11 cellular contexts compared by ENCODE assay signal in the genomic region with DNA sequence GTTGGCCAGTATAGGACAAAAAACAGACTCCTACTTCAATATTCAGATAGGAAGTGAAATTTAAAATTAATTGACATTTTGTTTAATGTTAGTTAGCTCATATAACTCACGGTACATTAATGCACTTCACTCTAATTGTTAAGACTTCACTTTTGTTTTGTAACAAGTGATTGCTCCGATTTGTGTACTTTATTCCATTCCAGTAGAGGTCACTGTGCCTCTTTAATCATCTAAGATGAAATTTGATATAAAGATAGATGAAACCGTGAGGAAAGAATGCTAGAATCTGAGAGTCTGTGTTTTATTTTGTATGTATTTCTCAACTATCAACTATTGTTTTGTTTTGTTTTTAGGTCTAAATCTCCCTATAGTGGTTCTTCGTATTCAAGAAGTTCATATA. TPM values are rescaled to one million over a fixed set of nuclear protein-coding genes. Genes with fewer than 3 reads are reported as not detected.
A peak's percentile ranks its signal among the peaks of the same experiment; 100 is the strongest.
DNase-seq lines count a peak whose midpoint lies in the region; ATAC-seq, FAIRE-seq and TF ChIP-seq lines count a peak whose summit lies in the region.
"Had no signal": no experiment of that assay in that cellular context is flagged by ENCODE, and none has a peak within 500 bp of the region (broad histone marks: within the 10 kb centered on the region; RNA-seq: fewer than 3 reads in every experiment).

No MANE protein-coding gene starts in this region.

- H3K79me2 ChIP-seq in GM12878 (ENCODE audit: control insufficient read depth, insufficient read depth, low read length): no peaks in the 10 kb centered on the region

- TF ChIP-seq EP300 in GM12878 (IDR thresholded peaks at IDR 0.05; ENCODE audit: borderline replicate concordance in 1 of 2, control insufficient read depth in 1 of 2, low read depth in 2 of 2, low read length in 2 of 2): no peak

- CTCF ChIA-PET in GM12878 (lab: Yijun Ruan, JAX): interaction anchor here (1.3 kb wide), 2 partner anchors 30 to 52 kb away, joined by 3 to 4 read pairs; no protein-coding TSS in a partner anchor

- 99% methylated on average over 4 of the region's 4 CpGs for WGBS in GM12878 (ENCODE audit: insufficient coverage, insufficient replicate concordance, low lambda C conversion rate, missing lambda C conversion rate)
- WGBS in right lobe of liver (ENCODE audit: insufficient coverage, low coverage, low lambda C conversion rate, missing lambda C conversion rate): 78% methylated on average over 4 of the region's 4 CpGs

- POLR2A ChIA-PET in GM12878 (lab: Charles Lee): no interaction called here

- no TSS peak for BruUV-seq in GM12878 (replicated peaks; lab: Mats Ljungman, UMichigan)

- H3K4me2 ChIP-seq in GM12878 (ENCODE audit: control insufficient read depth, insufficient read depth): no peak overlapping the region

- TF ChIP-seq RAD21 in GM12878 (IDR thresholded peaks at IDR 0.05; ENCODE audit: insufficient read depth, low read depth, low read length): no peak

- H3K4me1 ChIP-seq in BE2C: no peaks in the 10 kb centered on the region
- no peaks in the 10 kb centered on the region for H3K4me1 ChIP-seq in GM12878 (ENCODE audit: control insufficient read depth, insufficient read depth, low read length)
- no peaks in the 10 kb centered on the region for H3K4me1 ChIP-seq in right lobe of liver

- intact Hi-C loops in GM12878 (cut with micrococcal nuclease; ENCODE audit: unreplicated experiment): no loop called here
- intact Hi-C loops in right lobe of liver (cut with DNase I): loop anchor here in 1 of 2 donors (10.0 kb wide), 1 partner anchor 236 kb away; no protein-coding TSS in a partner anchor

- SMC1A ChIA-PET in GM12878 (lab: Charles Lee; ENCODE audit: uncharacterized antibody, unreplicated experiment): interaction anchor here (1.1 kb wide), 1 partner anchor 233 kb away, joined by 3 read pairs; no protein-coding TSS in a partner anchor

- H3K9me3 ChIP-seq in BE2C (no peaks in the 10 kb centered on the region), GM12878 (replicated peaks; ENCODE audit: control insufficient read depth, insufficient read depth, low read length) (peaks cover 1% of the 10 kb centered on the region; the same call in 1 of the 3 replicates), right lobe of liver (no peaks in the 10 kb centered on the region)

- peak; percentile 31 for FAIRE-seq in GM12878 (lab: Jason Lieb, UNC)

- RAD21 ChIA-PET in GM12878 (lab: Charles Lee; ENCODE audit: unreplicated experiment): no interaction called here

- no peak overlapping the region for H3K9ac ChIP-seq in GM12878 (ENCODE audit: control insufficient read depth, insufficient read depth, low read length)

- in situ Hi-C loops in GM12878 (cut with MboI): no loop called here

- H4K20me1 ChIP-seq in GM12878 (ENCODE audit: control insufficient read depth, insufficient read depth): no peaks in the 10 kb centered on the region

- peaks cover 96% of the 10 kb centered on the region for H3K36me3 ChIP-seq in BE2C
- H3K36me3 ChIP-seq in GM12878 (ENCODE audit: control insufficient read depth in 2 of 2, insufficient read depth in 2 of 2, low read length in 1 of 2): peaks cover 4 to 59% of the 10 kb centered on the region in 2 experiments
- peaks cover 11 to 84% (median 66%) of the 10 kb centered on the region in 4 donors for H3K36me3 ChIP-seq in right lobe of liver

- TF ChIP-seq POLR2A in GM12878 (IDR thresholded peaks at IDR 0.05; ENCODE audit: low read depth, low read length) (no peak), right lobe of liver (IDR thresholded peaks at IDR 0.05) (no peak)

- no peak overlapping the region for H3K4me3 ChIP-seq in BE2C (ENCODE audit: low read depth, low read length)
- H3K4me3 ChIP-seq in GM12878: no peak overlapping the region
- no peak overlapping the region for H3K4me3 ChIP-seq in right lobe of liver
- H3K4me3 ChIP-seq: skin epidermis had no signal

- H3K27me3 ChIP-seq in BE2C: no peaks in the 10 kb centered on the region
- H3K27me3 ChIP-seq in GM12878 (replicated peaks in 1 of 2; ENCODE audit: control insufficient read depth in 2 of 2, insufficient read depth in 2 of 2, low read length in 1 of 2): no peaks in the 10 kb centered on the region
- H3K27me3 ChIP-seq in right lobe of liver: no peaks in the 10 kb centered on the region

- DNase-seq in BE2C: no peak
- DNase-seq in GM12878 (ENCODE audit: low read depth, low spot score): no peak
- DNase-seq in right lobe of liver: no peak
- no peak for DNase-seq in caudate nucleus (lab: John Stamatoyannopoulos, UW)
- no peak for DNase-seq in amygdala (lab: John Stamatoyannopoulos, UW)
- DNase-seq in NK-92 treated with Interleukin-12 subunit alpha and Interleukin-12 subunit beta, amount 100 ng/mL, for 24 hours (lab: John Stamatoyannopoulos, UW): no peak
- DNase-seq: activated CD4-positive, CD25-positive, alpha-beta regulatory T cell; NCI-H345 had no signal

- no peak overlapping the region for H2AFZ ChIP-seq in GM12878 (ENCODE audit: control insufficient read depth, low read depth, low read length)

- ATAC-seq in GM12878 (no peak), right lobe of liver (no peak), HG02885 (IDR thresholded peaks at IDR 0.05; ENCODE audit: poor library complexity, unreplicated experiment) (no peak)

- H3K27ac ChIP-seq in GM12878 (ENCODE audit: control insufficient read depth, insufficient read depth) (no peak overlapping the region), right lobe of liver (no peak overlapping the region), caudate nucleus (ENCODE audit: low read depth, low read length) (no peak overlapping the region)
- H3K27ac ChIP-seq: skin epidermis had no signal

- TF ChIP-seq CTCF in BE2C (IDR thresholded peaks at IDR 0.05; ENCODE audit: low read depth, low read length) (peak; percentile 30; the same call in 1 of the 2 replicates), LNCAP (IDR thresholded peaks at IDR 0.05) (peak; percentile 54), GM12878 (IDR thresholded peaks at IDR 0.05 in 2 of 3, conservative IDR thresholded peaks at IDR 0.05 in 1 of 3; ENCODE audit: control insufficient read depth in 2 of 3, extremely low read depth in 1 of 3, insufficient read depth in 1 of 3, low read depth in 3 of 3, low read length in 3 of 3) (peak in 1 of 3 experiments; percentile 7; a peak in 1 of 6 replicates), right lobe of liver (IDR thresholded peaks at IDR 0.05) (peak in 3 of 4 donors; percentile 27 to 32 (median 32))

TF ChIP-seq in GM12878, 131 proteins besides CTCF, POLR2A, EP300 and RAD21 (continues in another document):
- TF ChIP-seq EZH2 (IDR thresholded peaks at IDR 0.05; ENCODE audit: borderline replicate concordance, control insufficient read depth, low read depth, low read length) (no peak), TARDBP (IDR thresholded peaks at IDR 0.05; ENCODE audit: borderline replicate concordance) (no peak), POLR2AphosphoS5 (IDR thresholded peaks at IDR 0.05; ENCODE audit: low read length) (no peak), ZSCAN29 (IDR thresholded peaks at IDR 0.05) (no peak)
- TF ChIP-seq, protein P1, sequence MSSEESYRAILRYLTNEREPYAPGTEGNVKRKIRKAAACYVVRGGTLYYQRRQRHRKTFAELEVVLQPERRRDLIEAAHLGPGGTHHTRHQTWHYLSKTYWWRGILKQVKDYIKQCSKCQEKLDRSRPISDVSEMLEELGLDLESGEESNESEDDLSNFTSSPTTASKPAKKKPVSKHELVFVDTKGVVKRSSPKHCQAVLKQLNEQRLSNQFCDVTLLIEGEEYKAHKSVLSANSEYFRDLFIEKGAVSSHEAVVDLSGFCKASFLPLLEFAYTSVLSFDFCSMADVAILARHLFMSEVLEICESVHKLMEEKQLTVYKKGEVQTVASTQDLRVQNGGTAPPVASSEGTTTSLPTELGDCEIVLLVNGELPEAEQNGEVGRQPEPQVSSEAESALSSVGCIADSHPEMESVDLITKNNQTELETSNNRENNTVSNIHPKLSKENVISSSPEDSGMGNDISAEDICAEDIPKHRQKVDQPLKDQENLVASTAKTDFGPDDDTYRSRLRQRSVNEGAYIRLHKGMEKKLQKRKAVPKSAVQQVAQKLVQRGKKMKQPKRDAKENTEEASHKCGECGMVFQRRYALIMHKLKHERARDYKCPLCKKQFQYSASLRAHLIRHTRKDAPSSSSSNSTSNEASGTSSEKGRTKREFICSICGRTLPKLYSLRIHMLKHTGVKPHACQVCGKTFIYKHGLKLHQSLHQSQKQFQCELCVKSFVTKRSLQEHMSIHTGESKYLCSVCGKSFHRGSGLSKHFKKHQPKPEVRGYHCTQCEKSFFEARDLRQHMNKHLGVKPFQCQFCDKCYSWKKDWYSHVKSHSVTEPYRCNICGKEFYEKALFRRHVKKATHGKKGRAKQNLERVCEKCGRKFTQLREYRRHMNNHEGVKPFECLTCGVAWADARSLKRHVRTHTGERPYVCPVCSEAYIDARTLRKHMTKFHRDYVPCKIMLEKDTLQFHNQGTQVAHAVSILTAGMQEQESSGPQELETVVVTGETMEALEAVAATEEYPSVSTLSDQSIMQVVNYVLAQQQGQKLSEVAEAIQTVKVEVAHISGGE (CRISPR knock-in tag; IDR thresholded peaks at IDR 0.05): no peak

RNA-seq across cellular contexts. Expression of a gene that starts 29.0 kb away (rescaled TPM):
- polyA plus RNA-seq in BE2C (2012; ENCODE audit: insufficient read depth, insufficient read length, low read depth): 50.3 TPM
- 336 and 342 TPM in 2 replicates for total RNA-seq in GM12878 (2013; cell fraction: nucleolus; rRNA removed)
- 20.1 and 20.6 TPM in 2 replicates for total RNA-seq in GM12878 (2014; rRNA removed)
- total RNA-seq in GM12878 (2014; rRNA removed; fragmentation: Illumina TruSeq; extraction: Trizol): 40.7 and 42.2 TPM in 2 replicates
- 54.0 and 57.3 TPM in 2 replicates for total RNA-seq in GM12878 (2021)
- 37.2 TPM for polyA plus RNA-seq in GM12878 (2011; ENCODE audit: low read depth)
- polyA plus RNA-seq in GM12878 (2011; rRNA removed): 80.2 and 118 TPM in 2 replicates
- 22.2 and 28.0 TPM in 2 replicates for polyA plus RNA-seq in GM12878 (2011; cell fraction: cytosol; rRNA removed)
- polyA plus RNA-seq in GM12878 (2011; cell fraction: nucleus; rRNA removed): 96.8 and 101 TPM in 2 replicates
- polyA plus RNA-seq in GM12878 (2012): 49.1 and 59.3 TPM in 2 replicates
- polyA plus RNA-seq in GM12878 (2014; fragmentation: Illumina TruSeq; extraction: Trizol): 65.5 and 78.0 TPM in 2 replicates
- 10 to 100 TPM; 16.9 to 23.4 TPM for polyA plus RNA-seq in GM12878 (2014; fragmentation: Nextera tagmentation; extraction: Ambion mirVana)
- 30.5 and 41.1 TPM in 2 replicates for polyA plus RNA-seq in GM12878 (2014; rRNA removed)
- polyA plus RNA-seq in GM12878 (2016; fragmentation: Nextera tagmentation; extraction: Ambion mirVana): 10 to 100 TPM; 29.4 to 32.4 TPM
- polyA minus RNA-seq in GM12878 (2011; rRNA and poly(A)+ RNA removed): 63.2 and 83.5 TPM in 2 replicates
- 17.5 and 19.1 TPM in 2 replicates for polyA minus RNA-seq in GM12878 (2011; cell fraction: cytosol; rRNA and poly(A)+ RNA removed)
- polyA minus RNA-seq in GM12878 (2011; cell fraction: nucleus; rRNA and poly(A)+ RNA removed): 91.2 and 130 TPM in 2 replicates
- 10 to 100 TPM; 16.0 to 24.8 (median 20.1) TPM for total RNA-seq in right lobe of liver
